In the genomic region with DNA sequence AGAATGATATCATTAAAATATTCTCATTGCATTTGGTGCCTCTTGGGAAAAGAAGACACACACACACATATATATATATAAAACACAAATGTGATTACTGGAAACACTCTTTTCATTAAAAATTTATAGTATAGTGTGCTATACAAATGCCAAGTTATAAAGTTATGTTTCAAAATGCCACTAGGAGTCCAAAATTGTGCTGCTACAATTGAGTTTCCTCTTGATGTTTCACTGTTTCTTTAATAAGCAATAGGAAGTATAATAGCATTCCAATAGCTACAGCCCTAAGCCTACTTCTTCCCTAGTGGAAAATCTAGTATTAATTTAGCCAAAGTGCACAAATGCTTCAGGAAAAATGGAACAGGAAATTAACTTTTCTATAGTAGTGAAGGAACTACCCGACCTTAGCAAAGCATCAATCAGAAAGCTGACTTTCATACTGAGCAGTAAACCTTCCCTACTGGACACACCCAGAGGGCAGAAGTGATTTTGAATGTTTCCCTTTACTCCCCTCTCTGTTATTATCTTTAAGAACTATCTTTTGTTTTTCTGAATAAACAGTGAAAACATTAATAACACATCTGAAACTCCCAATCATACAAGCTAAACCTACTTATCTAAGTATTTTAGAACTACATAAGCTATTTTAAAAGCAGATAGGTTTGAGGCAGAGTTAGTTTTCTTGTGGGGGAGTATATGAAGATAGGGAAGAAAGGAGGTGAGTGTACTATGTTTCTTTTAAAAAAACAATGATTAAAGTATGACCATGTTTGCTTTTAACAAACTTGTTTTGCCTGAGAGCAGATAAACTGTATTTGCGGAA, we compare ENCODE assay signal across 17 cellular contexts. TPM values are rescaled to one million over a fixed set of nuclear protein-coding genes. Genes with fewer than 3 reads are reported as not detected.
DNase-seq lines count a peak whose midpoint lies in the region; TF ChIP-seq lines count a peak whose summit lies in the region.
"Had no signal": no experiment of that assay in that cellular context is flagged by ENCODE, and none has a peak within 500 bp of the region (broad histone marks: within the 10 kb centered on the region; RNA-seq: fewer than 3 reads in every experiment).

No MANE protein-coding gene starts in this region.

- H4K20me1 ChIP-seq in osteoblast (ENCODE audit: insufficient read depth, low read length) = no peaks in the 10 kb centered on the region

- DNase-seq in OCI-M1 (lab: John Stamatoyannopoulos, UW) (peak; percentile 35), dermis blood vessel endothelial cell (peak; percentile 24), osteoblast (ENCODE audit: insufficient read length, low spot score, missing footprints) (no peak), uterus (no peak), SKM-1 (lab: John Stamatoyannopoulos, UW; ENCODE audit: unreplicated experiment) (no peak), SIG-M5 (lab: John Stamatoyannopoulos, UW) (no peak), NCI-H1092 (lab: John Stamatoyannopoulos, UW) (no peak)
- DNase-seq: activated CD4-positive, CD25-positive, alpha-beta regulatory T cell treated with anti-CD3 and anti-CD28 coated beads, Interleukin-2, amount 50 U/mL, for 72 hours; adrenal gland; BE2C; immature natural killer cell; mammary epithelial cell; MV-4-11; NCI-H2029; NCI-H524 treated with DMSO at 0.1 percent for 48 hours had no signal

- H3K27me3 ChIP-seq in osteoblast (ENCODE audit: insufficient read depth, low read length) (no peaks in the 10 kb centered on the region), uterus (no peaks in the 10 kb centered on the region)
- H3K27me3 ChIP-seq: adrenal gland had no signal

- H3K4me3 ChIP-seq in osteoblast (ENCODE audit: insufficient read depth, low read length) (no peak overlapping the region), uterus (no peak overlapping the region)
- H3K4me3 ChIP-seq: adrenal gland, GM12878 had no signal

- no peaks in the 10 kb centered on the region for H3K9me3 ChIP-seq in osteoblast (ENCODE audit: low read depth, low read length)
- H3K9me3 ChIP-seq in uterus = no peaks in the 10 kb centered on the region
- H3K9me3 ChIP-seq: adrenal gland, BE2C had no signal

- intact Hi-C loops in uterus (cut with DNase I; ENCODE audit: low total_unique reads) = no loop called here

- peak overlapping the region; percentile 56 for H3K4me2 ChIP-seq in osteoblast (ENCODE audit: insufficient read depth, low read length)

- H3K27ac ChIP-seq in osteoblast (ENCODE audit: low read depth, low read length) (peak overlapping the region; percentile 52), uterus (peak overlapping the region; percentile 81 to 92)
- H3K27ac ChIP-seq: adrenal gland had no signal

- H3K4me1 ChIP-seq in osteoblast (ENCODE audit: insufficient read depth, low read length) = peaks cover 46% of the 10 kb centered on the region
- H3K4me1 ChIP-seq in uterus = peaks cover 0 to 13% of the 10 kb centered on the region in 2 donors
- H3K4me1 ChIP-seq: BE2C had no signal

- peak overlapping the region; percentile 10 for H2AFZ ChIP-seq in osteoblast (ENCODE audit: low read length)

- H3K79me2 ChIP-seq in osteoblast (ENCODE audit: insufficient read depth, low read length) = peaks cover 54% of the 10 kb centered on the region

- TF ChIP-seq CTCF in osteoblast (IDR thresholded peaks at IDR 0.05; ENCODE audit: extremely low read depth, low read depth, low read length) = peak; percentile 10
- no peak for TF ChIP-seq CTCF in uterus (IDR thresholded peaks at IDR 0.05)

- H3K36me3 ChIP-seq in osteoblast (ENCODE audit: insufficient read depth, low read length) = no peaks in the 10 kb centered on the region
- H3K36me3 ChIP-seq in uterus = no peaks in the 10 kb centered on the region
- H3K36me3 ChIP-seq: adrenal gland, BE2C had no signal

- TF ChIP-seq POLR2A in uterus (IDR thresholded peaks at IDR 0.05) = no peak

RNA-seq across cellular contexts. Expression of a gene that starts 13.6 kb away (rescaled TPM):
- total RNA-seq in dermis blood vessel endothelial cell = 1.9 and 2.3 TPM in 2 replicates
- total RNA-seq in osteoblast = 30.8 and 37.4 TPM in 2 replicates
- 100 to 1,000 TPM in 1 of 4 donors, 10 to 100 TPM in 3; 47.4 to 194 (median 59.2) TPM for total RNA-seq in uterus
- total RNA-seq: activated T-helper 2 cell treated with anti-CD3 and anti-CD28 coated beads, Interferon-gamma antibody, Interleukin-2, Interleukin-4, amounts not matched to agents 10 μg/mL and 5 μg/mL and 100 μg/mL, durations not matched to agents 14 hours and 24 hours and 36 hours had no signal

RNA-seq across cellular contexts. Expression of a gene that starts 51.6 kb away (rescaled TPM):
- total RNA-seq in dermis blood vessel endothelial cell (35.1 and 39.5 TPM in 2 replicates), osteoblast (16.6 and 17.7 TPM in 2 replicates), uterus (10 to 100 TPM; 16.4 to 37.7 (median 21.3) TPM)

Comparison
In these comparisons a context has a peak if more than half of its experiments do, and no peak if none do; other contexts are left out.
1. DNase-seq: peak in OCI-M1 (single experiment) and dermis blood vessel endothelial cell (single experiment); none in osteoblast (single experiment), uterus (0 of 2), SKM-1 (single experiment), SIG-M5 (single experiment) and NCI-H1092 (single experiment).